25 cellular contexts compared by ENCODE assay signal in genomic region chr7:69126896-69127479, GRCh38.
"Had no signal": no experiment of that assay in that cellular context is flagged by ENCODE, and none has a peak within 500 bp of the region (broad histone marks: within the 10 kb centered on the region; RNA-seq: fewer than 3 reads in every experiment).

No MANE protein-coding gene starts in this region.

- H3K9me3 ChIP-seq: left ventricle myocardium inferior, pancreas, prostate gland, suprapubic skin, thoracic aorta, tibial artery, upper lobe of right lung, uterus had no signal

- ATAC-seq: natural killer cell; pancreas; right cardiac atrium; sciatic nerve; stimulated activated naive B cell treated with anti-CD40 and anti-IgM and Interleukin-4, amounts not matched to agents 10 μg/mL and 1 μg/mL and 100 μg/mL, for 72 hours; upper lobe of right lung had no signal

- DNase-seq: islet precursor cell; left ventricle myocardium inferior; mesendoderm; naive B cell; natural killer cell; nephron progenitor cell; pancreas; posterior cingulate gyrus; retina; right cardiac atrium; stimulated activated CD4-positive, alpha-beta T cell treated with anti-CD3 and anti-CD28 coated beads, Interleukin-12 subunit alpha, Interleukin-12 subunit beta, amount 100 ng/mL, for 4 hours; stimulated activated CD4-positive, alpha-beta T cell treated with anti-CD3 and anti-CD28 coated beads, Interleukin-2, amount 100 ng/mL, for 24 hours; stimulated activated CD4-positive, alpha-beta T cell treated with anti-CD3 and anti-CD28 coated beads, Interleukin-4, amount 100 ng/mL, for 1 hour; stimulated activated naive B cell treated with anti-CD40 and anti-IgM and Interleukin-4, amounts not matched to agents 10 μg/mL and 1 μg/mL and 100 μg/mL, for 72 hours; stomach; tibial artery; trophoblast cell; upper lobe of right lung; uterus had no signal

- H3K4me1 ChIP-seq: left ventricle myocardium inferior, pancreas, prostate gland, suprapubic skin, upper lobe of right lung, uterus had no signal

- H3K36me3 ChIP-seq: left ventricle myocardium inferior, pancreas, prostate gland, stomach, suprapubic skin, thoracic aorta, tibial artery, upper lobe of right lung, uterus had no signal

- H3K27me3 ChIP-seq: pancreas, stomach, tibial artery, upper lobe of right lung, uterus had no signal

- H3K27ac ChIP-seq: left ventricle myocardium inferior, pancreas, prostate gland, skin epidermis, stomach, suprapubic skin, thoracic aorta, tibial artery, upper lobe of right lung, uterus had no signal

- H3K4me3 ChIP-seq: left ventricle myocardium inferior, lung, pancreas, prostate gland, skin epidermis, stomach, suprapubic skin, thoracic aorta, tibial artery, upper lobe of right lung, uterus had no signal
